ENCODE assay signal across 10 cellular contexts in the genomic region with DNA sequence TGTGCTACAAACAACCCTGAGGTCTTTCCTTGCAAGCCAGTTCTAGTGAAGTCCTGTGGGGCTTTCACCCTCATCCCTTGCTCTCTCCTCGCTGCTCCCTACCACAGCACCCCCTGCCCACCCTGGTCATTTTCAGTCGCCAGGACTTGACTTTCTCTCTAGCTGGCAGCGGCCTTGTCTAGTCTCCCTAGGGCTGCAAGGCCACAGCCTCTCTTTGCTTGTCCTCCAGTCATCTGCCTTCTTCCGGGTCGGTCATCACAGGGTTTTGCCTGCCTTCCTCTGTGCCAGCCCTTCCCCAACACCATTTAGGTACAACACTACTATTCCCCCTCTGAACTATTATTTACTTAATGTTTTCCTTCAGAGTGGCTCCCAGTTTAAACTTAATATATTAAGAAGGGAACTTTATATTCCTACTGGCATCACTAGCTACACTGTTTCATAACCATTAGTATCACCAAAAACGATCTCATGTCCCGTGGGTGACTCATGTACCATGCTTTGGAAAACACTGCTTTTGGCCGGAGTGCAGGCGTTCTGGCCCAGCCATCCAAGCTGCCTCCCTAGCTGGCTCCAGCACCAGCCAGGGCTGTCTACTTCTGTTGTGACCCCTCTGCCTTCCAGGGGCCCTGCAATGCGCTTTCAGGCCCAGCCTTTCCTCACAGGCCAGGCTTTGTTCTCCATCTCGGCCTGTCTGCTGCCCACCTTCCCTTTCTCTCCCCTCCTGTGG. TPM values are rescaled to one million over a fixed set of nuclear protein-coding genes. Genes with fewer than 3 reads are reported as not detected.
DNase-seq lines count a peak whose midpoint lies in the region; ATAC-seq and TF ChIP-seq lines count a peak whose summit lies in the region.
"Had no signal": no experiment of that assay in that cellular context is flagged by ENCODE, and none has a peak within 500 bp of the region (broad histone marks: within the 10 kb centered on the region; RNA-seq: fewer than 3 reads in every experiment).

No MANE protein-coding gene starts in this region.

- no peak overlapping the region for H2AFZ ChIP-seq in mesenchymal stem cell (ENCODE audit: low read depth, low read length)
- H2AFZ ChIP-seq: neural progenitor cell had no signal

- peak overlapping the region; percentile 66 for H3K9ac ChIP-seq in mesenchymal stem cell (ENCODE audit: low read length)
- H3K9ac ChIP-seq: neural progenitor cell had no signal

- peak overlapping the region in 1 of 2 experiments; percentile 7 for H3K14ac ChIP-seq in mesenchymal stem cell (ENCODE audit: low read length in 2 of 2)

- H4K91ac ChIP-seq in mesenchymal stem cell (ENCODE audit: low read length), result no peak overlapping the region

- no peak for TF ChIP-seq POLR2A in Peyer's patch (IDR thresholded peaks at IDR 0.05)

- no peak overlapping the region for H2AK5ac ChIP-seq in mesenchymal stem cell (ENCODE audit: low read length, severe bottlenecking)

- H3K4me1 ChIP-seq in right atrium auricular region (no peaks in the 10 kb centered on the region), mesenchymal stem cell (ENCODE audit: control insufficient read depth, insufficient read depth, low read depth, low read length) (peaks cover 4% of the 10 kb centered on the region), aorta (ENCODE audit: control insufficient read depth in 1 of 2, insufficient read depth in 2 of 2, low read length in 2 of 2) (peaks cover 2 to 7% of the 10 kb centered on the region in 2 donors), Peyer's patch (no peaks in the 10 kb centered on the region)
- H3K4me1 ChIP-seq: neural progenitor cell, transverse colon had no signal

- H3K4me3 ChIP-seq in right atrium auricular region (no peak overlapping the region), choroid plexus epithelial cell (ENCODE audit: low read depth, low read length) (no peak overlapping the region), mesenchymal stem cell (ENCODE audit: insufficient read depth in 1 of 2, low read depth in 1 of 2, low read length in 2 of 2) (no peak overlapping the region), aorta (ENCODE audit: low read length in 2 of 2) (no peak overlapping the region), Peyer's patch (no peak overlapping the region)
- H3K4me3 ChIP-seq: neural progenitor cell, transverse colon had no signal

- H3K4ac ChIP-seq in mesenchymal stem cell (ENCODE audit: low read depth in 1 of 2, low read length in 2 of 2), result no peak overlapping the region

- H3K4me2 ChIP-seq in mesenchymal stem cell (ENCODE audit: low read length, poor library complexity, severe bottlenecking), result no peak overlapping the region
- H3K4me2 ChIP-seq: neural progenitor cell had no signal

- H3K36me3 ChIP-seq in right atrium auricular region, result no peaks in the 10 kb centered on the region
- peaks cover 51 to 67% of the 10 kb centered on the region in 2 experiments for H3K36me3 ChIP-seq in mesenchymal stem cell (ENCODE audit: control insufficient read depth in 1 of 2, insufficient read depth in 2 of 2, low read depth in 1 of 2, low read length in 2 of 2)
- no peaks in the 10 kb centered on the region for H3K36me3 ChIP-seq in aorta (ENCODE audit: control insufficient read depth in 1 of 2, insufficient read depth in 2 of 2, low read length in 1 of 2)
- no peaks in the 10 kb centered on the region for H3K36me3 ChIP-seq in Peyer's patch
- H3K36me3 ChIP-seq: neural progenitor cell, transverse colon had no signal

- H3K23ac ChIP-seq in mesenchymal stem cell (ENCODE audit: low read length in 2 of 2), result no peak overlapping the region

- H3K27ac ChIP-seq in right atrium auricular region (peak overlapping the region in 1 of 2 donors; percentile 39), mesenchymal stem cell (ENCODE audit: low read length, poor library complexity, severe bottlenecking) (no peak overlapping the region), aorta (ENCODE audit: low read depth in 1 of 2, low read length in 2 of 2) (peak overlapping the region; percentile 70 to 98), Peyer's patch (no peak overlapping the region)
- H3K27ac ChIP-seq: neural progenitor cell, transverse colon had no signal

- ATAC-seq in Right ventricle myocardium inferior (peak; percentile 60), aorta (ENCODE audit: low FRiP score) (peak; percentile 89), GM18907 (IDR thresholded peaks at IDR 0.05; ENCODE audit: unreplicated experiment) (no peak), GM21825 (IDR thresholded peaks at IDR 0.05; ENCODE audit: unreplicated experiment) (no peak)

- no peaks in the 10 kb centered on the region for H3K27me3 ChIP-seq in right atrium auricular region
- H3K27me3 ChIP-seq in mesenchymal stem cell (ENCODE audit: control insufficient read depth in 1 of 2, insufficient read depth in 1 of 2, low read length in 2 of 2), result no peaks in the 10 kb centered on the region
- H3K27me3 ChIP-seq in aorta (ENCODE audit: control insufficient read depth in 1 of 2, insufficient read depth in 2 of 2, low read length in 1 of 2), result no peaks in the 10 kb centered on the region
- no peaks in the 10 kb centered on the region for H3K27me3 ChIP-seq in Peyer's patch
- H3K27me3 ChIP-seq: neural progenitor cell, transverse colon had no signal

- H2BK15ac ChIP-seq in mesenchymal stem cell (ENCODE audit: low read depth, poor library complexity, severe bottlenecking), result no peak overlapping the region

- no peak overlapping the region for H2BK12ac ChIP-seq in mesenchymal stem cell (ENCODE audit: low read length in 2 of 2)

- TF ChIP-seq CTCF in right atrium auricular region (IDR thresholded peaks at IDR 0.05), result no peak
- TF ChIP-seq CTCF in choroid plexus epithelial cell (conservative IDR thresholded peaks at IDR 0.05; ENCODE audit: low read depth, low read length), result no peak
- no peak for TF ChIP-seq CTCF in Peyer's patch (IDR thresholded peaks at IDR 0.05)

- intact Hi-C loops in Right ventricle myocardium inferior (cut with DNase I), result no loop called here
- intact Hi-C loops in aorta (cut with DNase I), result loop anchor here (10.0 kb wide), 2 partner anchors 249 to 279 kb away; a partner anchor contains a TSS

- DNase-seq in Right ventricle myocardium inferior (ENCODE audit: missing footprints) (no peak), right atrium auricular region (ENCODE audit: low spot score) (no peak), choroid plexus epithelial cell (ENCODE audit: low read depth) (peak; percentile 64), mesenchymal stem cell (peak; percentile 37), aorta (peak; percentile 86 to 89), Peyer's patch (no peak)

- H2BK120ac ChIP-seq in mesenchymal stem cell (ENCODE audit: low read depth, low read length), result no peak overlapping the region

- H3K18ac ChIP-seq in mesenchymal stem cell (ENCODE audit: low read depth in 1 of 2, low read length in 2 of 2), result no peak overlapping the region

- peaks cover 3% of the 10 kb centered on the region for H3K79me1 ChIP-seq in mesenchymal stem cell (replicated peaks; ENCODE audit: low read length, poor library complexity, severe bottlenecking)

- H2BK5ac ChIP-seq in mesenchymal stem cell (ENCODE audit: low read depth, low read length, poor library complexity, severe bottlenecking), result no peak overlapping the region

- 85% methylated on average over 11 of the region's 11 CpGs for WGBS in mesenchymal stem cell
- WGBS in aorta, 2 donors, result 8 to 13% methylated on average over 11 of the region's 11 CpGs

- peak overlapping the region; percentile 13 for H4K8ac ChIP-seq in mesenchymal stem cell (ENCODE audit: low read length)

- H3K9me3 ChIP-seq in right atrium auricular region (no peaks in the 10 kb centered on the region), mesenchymal stem cell (ENCODE audit: control insufficient read depth, low read length) (no peaks in the 10 kb centered on the region), aorta (ENCODE audit: control insufficient read depth, low read length) (no peaks in the 10 kb centered on the region), Peyer's patch (no peaks in the 10 kb centered on the region)
- H3K9me3 ChIP-seq: transverse colon had no signal

RNA-seq across cellular contexts. Expression of a gene that starts 21.4 kb away (rescaled TPM):
- total RNA-seq in Right ventricle myocardium inferior (25.5 TPM), right atrium auricular region (10 to 100 TPM; 14.4 to 14.6 TPM), aorta (10 to 100 TPM; 19.3 to 21.9 TPM), Peyer's patch (10 to 100 TPM in 3 of 4 donors, 1 to 10 TPM in 1; 6.6 to 17.3 (median 15.3) TPM)
- 41.7 TPM for polyA plus RNA-seq in mesenchymal stem cell (2013, experiment 1 of 2)
- polyA plus RNA-seq in mesenchymal stem cell (2013, experiment 2 of 2), result 41.9 TPM
- polyA plus RNA-seq in aorta, result 100 to 1,000 TPM in 1 of 2 donors, 10 to 100 TPM in 1; 18.2 to 137 TPM

Comparison
In these comparisons a context has a peak if more than half of its experiments do, and no peak if none do; other contexts are left out.
1. ATAC-seq: peak in Right ventricle myocardium inferior (single experiment) and aorta (single experiment); none in GM18907 (single experiment) and GM21825 (single experiment).
2. DNase-seq: peak in choroid plexus epithelial cell (single experiment), mesenchymal stem cell (single experiment) and aorta (2 of 2); none in Right ventricle myocardium inferior (single experiment), right atrium auricular region (single experiment) and Peyer's patch (0 of 3).
3. H3K27ac ChIP-seq: peak in aorta (2 of 2); none in mesenchymal stem cell (single experiment) and Peyer's patch (0 of 4).